Comparison of ENCODE assay signal across 12 cellular contexts in the genomic region with DNA sequence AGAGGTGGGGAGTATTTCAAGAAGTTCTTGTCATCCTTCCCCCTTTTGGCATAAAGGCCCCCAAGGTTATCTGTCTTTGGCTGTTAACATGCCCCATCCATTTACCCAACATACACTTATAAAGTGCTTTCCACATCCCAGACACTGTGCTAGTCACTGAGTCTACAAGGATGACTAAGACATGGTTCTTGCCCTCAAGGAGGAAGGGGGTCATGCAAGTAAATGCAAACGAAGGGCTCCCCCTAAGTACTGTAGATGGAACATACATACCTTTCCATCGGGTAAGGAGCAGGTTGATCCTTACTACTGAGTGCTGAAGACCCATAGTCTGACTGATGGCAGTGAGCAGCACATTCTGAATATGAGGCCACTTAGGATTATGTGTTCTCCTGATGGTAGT. TPM values are rescaled to one million over a fixed set of nuclear protein-coding genes. Genes with fewer than 3 reads are reported as not detected.
A peak's percentile ranks its signal among the peaks of the same experiment; 100 is the strongest.
DNase-seq lines count a peak whose midpoint lies in the region; ATAC-seq and TF ChIP-seq lines count a peak whose summit lies in the region.
"Had no signal": no experiment of that assay in that cellular context is flagged by ENCODE, and none has a peak within 500 bp of the region (broad histone marks: within the 10 kb centered on the region; RNA-seq: fewer than 3 reads in every experiment).

No MANE protein-coding gene starts in this region.

- H3K4me3 Mint-ChIP-seq in activated CD4-positive, alpha-beta T cell treated with anti-CD3 and anti-CD28 coated beads for 36 hours, result no peak overlapping the region
- H3K4me3 Mint-ChIP-seq in activated B cell treated with CpG ODN at 0.5 μM for 24 hours (no peak overlapping the region), memory B cell (no peak overlapping the region)

- no peak overlapping the region for H3K4me3 ChIP-seq in Jurkat, Clone E6-1 (ENCODE audit: low read length)
- H3K4me3 ChIP-seq: A549, heart left ventricle had no signal

- H3K36me3 Mint-ChIP-seq in activated CD4-positive, alpha-beta T cell treated with anti-CD3 and anti-CD28 coated beads for 36 hours (ENCODE audit: low read depth), result peaks cover 83% of the 10 kb centered on the region
- H3K36me3 Mint-ChIP-seq in activated B cell treated with CpG ODN at 0.5 μM for 24 hours (ENCODE audit: low read depth) (peaks cover 77% of the 10 kb centered on the region), memory B cell (peaks cover 49% of the 10 kb centered on the region)

- peaks cover 91% of the 10 kb centered on the region for H3K4me1 Mint-ChIP-seq in activated CD4-positive, alpha-beta T cell treated with anti-CD3 and anti-CD28 coated beads for 36 hours
- H3K4me1 Mint-ChIP-seq in activated B cell treated with CpG ODN at 0.5 μM for 24 hours, result peaks cover 71% of the 10 kb centered on the region
- peaks cover 42% of the 10 kb centered on the region for H3K4me1 Mint-ChIP-seq in memory B cell

- peak; percentile 89 for ATAC-seq in activated CD4-positive, alpha-beta T cell treated with anti-CD3 and anti-CD28 coated beads for 36 hours
- peak; percentile 72 for ATAC-seq in activated B cell treated with CpG ODN at 0.5 μM for 24 hours (ENCODE audit: low read depth)
- ATAC-seq in memory B cell (ENCODE audit: low read depth), result no peak
- no peak for ATAC-seq in GM18502 (IDR thresholded peaks at IDR 0.05; ENCODE audit: poor library complexity, unreplicated experiment)

- peak overlapping the region; percentile 87 for H3K27ac Mint-ChIP-seq in activated CD4-positive, alpha-beta T cell treated with anti-CD3 and anti-CD28 coated beads for 36 hours
- H3K27ac Mint-ChIP-seq in activated B cell treated with CpG ODN at 0.5 μM for 24 hours (peak overlapping the region; percentile 46), memory B cell (peak overlapping the region; percentile 14)

- H3K27me3 Mint-ChIP-seq in activated CD4-positive, alpha-beta T cell treated with anti-CD3 and anti-CD28 coated beads for 36 hours, result no peaks in the 10 kb centered on the region
- no peaks in the 10 kb centered on the region for H3K27me3 Mint-ChIP-seq in activated B cell treated with CpG ODN at 0.5 μM for 24 hours
- H3K27me3 Mint-ChIP-seq in memory B cell, result no peaks in the 10 kb centered on the region

- intact Hi-C loops in activated CD4-positive, alpha-beta T cell treated with anti-CD3 and anti-CD28 coated beads for 36 hours (cut with DNase I, micrococcal nuclease), result loop anchor here (1.0 to 10.0 kb wide), 7 partner anchors 11 to 580 kb away; a partner anchor contains a TSS
- intact Hi-C loops in activated B cell treated with CpG ODN at 0.5 μM for 24 hours (cut with micrococcal nuclease), result loop anchor here (2.0 kb wide), 1 partner anchor 48 kb away; no protein-coding TSS in a partner anchor

- no peaks in the 10 kb centered on the region for H3K9me3 Mint-ChIP-seq in activated CD4-positive, alpha-beta T cell treated with anti-CD3 and anti-CD28 coated beads for 36 hours (ENCODE audit: low read depth)
- H3K9me3 Mint-ChIP-seq in activated B cell treated with CpG ODN at 0.5 μM for 24 hours, result peaks cover 2% of the 10 kb centered on the region
- no peaks in the 10 kb centered on the region for H3K9me3 Mint-ChIP-seq in memory B cell

- no peak for DNase-seq in activated CD4-positive, alpha-beta T cell treated with anti-CD3 and anti-CD28 coated beads for 36 hours
- DNase-seq in activated CD4-positive, alpha-beta T cell treated with anti-CD3 and anti-CD28 coated beads for 48 hours, result no peak
- DNase-seq in Jurkat, Clone E6-1 (ENCODE audit: low read depth, low spot score), result peak; percentile 57
- DNase-seq in activated B cell treated with CpG ODN at 0.5 μM for 24 hours (no peak), memory B cell (ENCODE audit: low spot score in 2 of 2) (no peak), UCSD-AML1 (lab: John Stamatoyannopoulos, UW; ENCODE audit: unreplicated experiment) (no peak), NCI-H510A treated with DMSO at 0.1 percent for 48 hours (lab: John Stamatoyannopoulos, UW) (no peak)
- DNase-seq: heart left ventricle, NCI-H2171 treated with DMSO at 0.1 percent for 48 hours, right cardiac atrium had no signal

- CTCF ChIA-PET in activated CD4-positive, alpha-beta T cell treated with anti-CD3 and anti-CD28 coated beads for 36 hours (lab: Charles Lee), result interaction anchor here (0.6 to 1.2 kb wide), 5 partner anchors 19 to 151 kb away, joined by 3 read pairs; no protein-coding TSS in a partner anchor
- CTCF ChIA-PET in activated B cell treated with CpG ODN at 0.5 μM for 24 hours (lab: Charles Lee), result no interaction called here

- POLR2A ChIA-PET in activated CD4-positive, alpha-beta T cell treated with anti-CD3 and anti-CD28 coated beads for 36 hours (lab: Charles Lee), result interaction anchor here (0.6 to 2.4 kb wide), 5 partner anchors 12 to 36 kb away, joined by 3 to 15 read pairs (median 3); no protein-coding TSS in a partner anchor
- POLR2A ChIA-PET in activated B cell treated with CpG ODN at 0.5 μM for 24 hours (lab: Charles Lee), result no interaction called here

- TF ChIP-seq CTCF in activated B cell treated with CpG ODN at 0.5 μM for 24 hours (IDR thresholded peaks at IDR 0.05), result no peak

RNA-seq across cellular contexts. Expression of a gene that starts 38.3 kb away (rescaled TPM):
- total RNA-seq in activated CD4-positive, alpha-beta T cell treated with anti-CD3 and anti-CD28 coated beads for 36 hours, result 10 to 100 TPM; 51.6 to 63.4 TPM
- polyA plus RNA-seq in Jurkat, Clone E6-1 (2012; ENCODE audit: insufficient read depth, insufficient read length), result 5.1 TPM
- 34.9 and 38.3 TPM in 2 replicates for total RNA-seq in activated B cell treated with CpG ODN at 0.5 μM for 24 hours

Comparison
In these comparisons a context has a peak if more than half of its experiments do, and no peak if none do; other contexts are left out.
1. ATAC-seq: peak in activated CD4-positive, alpha-beta T cell treated with anti-CD3 and anti-CD28 coated beads for 36 hours (single experiment) and activated B cell treated with CpG ODN at 0.5 μM for 24 hours (single experiment); none in memory B cell (single experiment) and GM18502 (single experiment).
2. H3K27ac Mint-ChIP-seq: peak in every context shown above with its lines; median percentile 87 in activated CD4-positive, alpha-beta T cell treated with anti-CD3 and anti-CD28 coated beads for 36 hours; 46 in activated B cell treated with CpG ODN at 0.5 μM for 24 hours; 14 in memory B cell.